14 cellular contexts compared by ENCODE assay signal in the genomic region with DNA sequence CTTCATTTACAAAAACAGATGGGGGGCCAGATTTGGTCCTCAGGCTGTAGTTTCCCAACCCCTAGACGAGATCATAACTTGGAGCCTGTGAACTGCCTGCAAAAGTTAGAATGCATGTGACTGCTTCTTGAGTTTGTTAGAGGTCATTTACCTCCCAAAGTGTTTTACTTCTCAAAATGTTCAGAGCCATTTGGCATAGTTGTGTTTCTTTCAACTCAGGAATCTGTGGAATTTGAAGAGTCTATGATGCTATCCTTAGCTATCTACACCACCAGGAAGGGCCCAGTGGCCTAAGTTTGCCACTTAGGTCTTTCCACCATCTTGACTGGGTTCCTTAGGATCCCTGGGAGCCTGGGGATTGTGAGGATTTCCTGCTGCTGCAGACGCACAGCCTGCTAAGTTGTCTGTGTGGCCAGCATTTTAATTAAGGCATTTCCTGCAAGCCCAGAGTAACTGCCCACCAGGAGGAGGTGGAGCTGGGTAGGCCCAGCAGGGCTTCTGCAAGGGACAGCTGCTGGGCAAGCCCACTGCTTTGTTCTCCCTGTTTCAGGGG. TPM values are rescaled to one million over a fixed set of nuclear protein-coding genes. Genes with fewer than 3 reads are reported as not detected.
DNase-seq lines count a peak whose midpoint lies in the region; ATAC-seq and TF ChIP-seq lines count a peak whose summit lies in the region.
"Had no signal": no experiment of that assay in that cellular context is flagged by ENCODE, and none has a peak within 500 bp of the region (broad histone marks: within the 10 kb centered on the region; RNA-seq: fewer than 3 reads in every experiment).

No MANE protein-coding gene starts in this region.

- DNase-seq in NCI-H2227 (lab: John Stamatoyannopoulos, UW; ENCODE audit: unreplicated experiment) (peak; percentile 54), NCI-H2227 treated with DMSO at 0.1 percent for 48 hours (lab: John Stamatoyannopoulos, UW) (no peak), astrocyte of the hippocampus (ENCODE audit: low read depth, low spot score) (peak; percentile 77), iPS-NIHi11 (ENCODE audit: low spot score) (peak; percentile 70), thyroid gland (no peak)
- DNase-seq in activated naive CD4-positive, alpha-beta T cell treated with anti-CD3 and anti-CD28 coated beads, Interleukin-2, amount 50 U/mL, for 16 hours = no peak
- DNase-seq: activated CD4-positive, alpha-beta T cell treated with anti-CD3 and anti-CD28 coated beads for 4 hours; activated naive CD8-positive, alpha-beta T cell treated with anti-CD3 and anti-CD28 coated beads, Interleukin-2, amount 10 ng/mL, durations not matched to agents 7 days and 5 days; DND-41; foreskin melanocyte; SHP77 treated with DMSO at 0.1 percent for 48 hours had no signal

- peaks cover 4 to 5% of the 10 kb centered on the region in 2 donors for H3K36me3 ChIP-seq in thyroid gland

- intact Hi-C loops in thyroid gland (cut with DNase I) = no loop called here

- H3K4me1 ChIP-seq in thyroid gland = peaks cover 14 to 19% of the 10 kb centered on the region in 2 donors

- H3K27me3 ChIP-seq in thyroid gland = no peaks in the 10 kb centered on the region

- H3K27ac ChIP-seq in thyroid gland = peak overlapping the region; percentile 47 to 67 (median 60)
- H3K27ac ChIP-seq: 22Rv1 had no signal

- no peak for TF ChIP-seq POLR2A in thyroid gland (IDR thresholded peaks at IDR 0.05)

- TF ChIP-seq CTCF in thyroid gland (IDR thresholded peaks at IDR 0.05) = no peak

- no peak for ATAC-seq in GM18498 (IDR thresholded peaks at IDR 0.05; ENCODE audit: unreplicated experiment)
- no peak for ATAC-seq in HG02885 (IDR thresholded peaks at IDR 0.05; ENCODE audit: poor library complexity, unreplicated experiment)

- no peak overlapping the region for H3K4me3 ChIP-seq in thyroid gland (replicated peaks in 1 of 3)

- 49 to 50% methylated on average over 2 of the region's 2 CpGs for WGBS in thyroid gland, 2 donors

- no peaks in the 10 kb centered on the region for H3K9me3 ChIP-seq in thyroid gland

RNA-seq across cellular contexts. Expression of a gene that starts 53.1 kb away (rescaled TPM):
- 100 to 1,000 TPM; 302 to 449 (median 371) TPM for total RNA-seq in thyroid gland

Comparison
In these comparisons a context has a peak if more than half of its experiments do, and no peak if none do; other contexts are left out.
1. DNase-seq: peak in NCI-H2227 (single experiment), astrocyte of the hippocampus (single experiment) and iPS-NIHi11 (single experiment); none in NCI-H2227 treated with DMSO at 0.1 percent for 48 hours (single experiment), thyroid gland (0 of 2) and activated naive CD4-positive, alpha-beta T cell treated with anti-CD3 and anti-CD28 coated beads, Interleukin-2, amount 50 U/mL, for 16 hours (single experiment).